In genomic region chr3:182509312-182509711, GRCh38 we compare ENCODE assay signal across 23 cellular contexts.
A peak's percentile ranks its signal among the peaks of the same experiment; 100 is the strongest.
DNase-seq lines count a peak whose midpoint lies in the region; ATAC-seq and TF ChIP-seq lines count a peak whose summit lies in the region.
"Had no signal": no experiment of that assay in that cellular context is flagged by ENCODE, and none has a peak within 500 bp of the region (broad histone marks: within the 10 kb centered on the region; RNA-seq: fewer than 3 reads in every experiment).

No MANE protein-coding gene starts in this region.

- no peak for TF ChIP-seq POLR2A in ovary (IDR thresholded peaks at IDR 0.05)

- CTCF ChIA-PET in WTC11 (lab: Charles Lee), result no interaction called here
- CTCF ChIA-PET in naive thymus-derived CD4-positive, alpha-beta T cell (lab: Charles Lee), result no interaction called here

- POLR2A ChIA-PET in WTC11 (lab: Charles Lee), result interaction anchor here (0.6 kb wide), 1 partner anchor 651 kb away, joined by 3 read pairs; no protein-coding TSS in a partner anchor
- POLR2A ChIA-PET in naive thymus-derived CD4-positive, alpha-beta T cell (lab: Charles Lee), result no interaction called here

- H3K27ac Mint-ChIP-seq in WTC11, result peak overlapping the region; percentile 55; the same call in 1 of the 2 replicates
- H3K27ac Mint-ChIP-seq in naive thymus-derived CD4-positive, alpha-beta T cell, result no peak overlapping the region
- H3K27ac Mint-ChIP-seq: activated naive CD8-positive, alpha-beta T cell treated with anti-CD3 and anti-CD28 coated beads, Interleukin-2, amount 50 U/mL, for 24 hours; B cell; HFFc6 had no signal

- H3K4me1 ChIP-seq in ovary (ENCODE audit: insufficient read depth), result no peaks in the 10 kb centered on the region
- H3K4me1 ChIP-seq in naive thymus-derived CD4-positive, alpha-beta T cell (ENCODE audit: control insufficient read depth in 2 of 2, insufficient read depth in 2 of 2, low read length in 2 of 2), result no peaks in the 10 kb centered on the region
- H3K4me1 ChIP-seq: gastrocnemius medialis, left lung, transverse colon had no signal

- no peak overlapping the region for H3K4me3 ChIP-seq in ovary
- H3K4me3 ChIP-seq in naive thymus-derived CD4-positive, alpha-beta T cell (ENCODE audit: low read length), result no peak overlapping the region
- H3K4me3 ChIP-seq: gastrocnemius medialis, left lung, MG63, mucosa of descending colon, transverse colon had no signal

- TF ChIP-seq CTCF in WTC11 (IDR thresholded peaks at IDR 0.05), result no peak
- no peak for TF ChIP-seq CTCF in ovary (IDR thresholded peaks at IDR 0.05)

- H3K27me3 ChIP-seq in layer of hippocampus (ENCODE audit: control insufficient read depth, insufficient read depth, low read length), result no peaks in the 10 kb centered on the region
- no peaks in the 10 kb centered on the region for H3K27me3 ChIP-seq in ovary
- H3K27me3 ChIP-seq in naive thymus-derived CD4-positive, alpha-beta T cell (ENCODE audit: control insufficient read depth in 2 of 2, insufficient read depth in 2 of 2, low read length in 2 of 2), result no peaks in the 10 kb centered on the region
- H3K27me3 ChIP-seq: gastrocnemius medialis, left lung, transverse colon had no signal

- no peaks in the 10 kb centered on the region for H3K27me3 Mint-ChIP-seq in WTC11 (ENCODE audit: low read depth)
- H3K27me3 Mint-ChIP-seq in naive thymus-derived CD4-positive, alpha-beta T cell, result peaks cover 7 to 22% (median 14%) of the 10 kb centered on the region in 5 donors

- H3K9me3 Mint-ChIP-seq in WTC11, result 0 out of 2 replicates have a peak, but pooled peaks cover 7% of the 10 kb centered on the region
- peaks cover 0 to 7% (median 0%) of the 10 kb centered on the region in 11 donors for H3K9me3 Mint-ChIP-seq in naive thymus-derived CD4-positive, alpha-beta T cell
- H3K9me3 Mint-ChIP-seq: activated naive CD8-positive, alpha-beta T cell treated with anti-CD3 and anti-CD28 coated beads, Interleukin-2, amount 50 U/mL, for 24 hours had no signal

- DNase-seq in NCI-H187 (lab: John Stamatoyannopoulos, UW) (peak; percentile 43 to 84), WTC11 (ENCODE audit: low spot score) (no peak), substantia nigra (lab: John Stamatoyannopoulos, UW) (peak in 15 of 49 donors; percentile 2 to 59 (median 12)), ovary (no peak), AG08395 (ENCODE audit: low spot score) (no peak)
- no peak for DNase-seq in naive thymus-derived CD4-positive, alpha-beta T cell
- DNase-seq: activated CD4-positive, alpha-beta T cell treated with anti-CD3 and anti-CD28 coated beads for 4 hours; activated naive CD8-positive, alpha-beta T cell treated with anti-CD3 and anti-CD28 coated beads, Interleukin-2, amount 50 U/mL, for 24 hours; gastrocnemius medialis; GF-D8; HFFc6; IMR-90; left lung; MG63; mucosa of descending colon; NCI-H2081; NCI-H526 treated with DMSO at 0.1 percent for 48 hours; stimulated activated naive CD4-positive, alpha-beta T cell; SW 1271; transverse colon had no signal

- intact Hi-C loops in ovary (cut with DNase I), result no loop called here
- intact Hi-C loops in naive thymus-derived CD4-positive, alpha-beta T cell (cut with micrococcal nuclease), result no loop called here

- H3K36me3 Mint-ChIP-seq in WTC11, result no peaks in the 10 kb centered on the region
- H3K36me3 Mint-ChIP-seq in naive thymus-derived CD4-positive, alpha-beta T cell, result no peaks in the 10 kb centered on the region

- TF ChIP-seq EP300 in ovary (IDR thresholded peaks at IDR 0.05), result no peak

- H3K27ac ChIP-seq in layer of hippocampus (ENCODE audit: low read depth, low read length) (peak overlapping the region; percentile 50), substantia nigra (ENCODE audit: low read depth, low read length, poor library complexity, severe bottlenecking) (peak overlapping the region; percentile 49), ovary (no peak overlapping the region)
- no peak overlapping the region for H3K27ac ChIP-seq in naive thymus-derived CD4-positive, alpha-beta T cell (ENCODE audit: low read depth, low read length)
- H3K27ac ChIP-seq: gastrocnemius medialis, left lung, transverse colon had no signal

- WGBS in ovary, 3 donors, result 27 to 35% (median 29%) methylated on average over 7 of the region's 7 CpGs

- H3K9me3 ChIP-seq in ovary, result no peaks in the 10 kb centered on the region
- no peaks in the 10 kb centered on the region for H3K9me3 ChIP-seq in naive thymus-derived CD4-positive, alpha-beta T cell (ENCODE audit: control insufficient read depth in 2 of 3, low read length in 3 of 3)
- H3K9me3 ChIP-seq: gastrocnemius medialis, left lung, MG63, mucosa of descending colon, transverse colon had no signal

- no peak overlapping the region for H3K4me3 Mint-ChIP-seq in WTC11
- H3K4me3 Mint-ChIP-seq in naive thymus-derived CD4-positive, alpha-beta T cell, result no peak overlapping the region
- H3K4me3 Mint-ChIP-seq: activated naive CD8-positive, alpha-beta T cell treated with anti-CD3 and anti-CD28 coated beads, Interleukin-2, amount 50 U/mL, for 24 hours; B cell; HFFc6 had no signal

- ATAC-seq in WTC11, result no peak
- no peak for ATAC-seq in naive thymus-derived CD4-positive, alpha-beta T cell
- ATAC-seq: activated naive CD8-positive, alpha-beta T cell treated with anti-CD3 and anti-CD28 coated beads, Interleukin-2, amount 50 U/mL, for 24 hours; gastrocnemius medialis; mucosa of descending colon; Right ventricle myocardium inferior had no signal

- H3K36me3 ChIP-seq in ovary, result no peaks in the 10 kb centered on the region
- H3K36me3 ChIP-seq in naive thymus-derived CD4-positive, alpha-beta T cell (ENCODE audit: control insufficient read depth in 2 of 3, insufficient read depth in 3 of 3, low read length in 3 of 3), result no peaks in the 10 kb centered on the region
- H3K36me3 ChIP-seq: gastrocnemius medialis, left lung, MG63, transverse colon had no signal

- H3K4me1 Mint-ChIP-seq in WTC11, result peaks cover 25% of the 10 kb centered on the region
- no peaks in the 10 kb centered on the region for H3K4me1 Mint-ChIP-seq in naive thymus-derived CD4-positive, alpha-beta T cell
- H3K4me1 Mint-ChIP-seq: activated naive CD8-positive, alpha-beta T cell treated with anti-CD3 and anti-CD28 coated beads, Interleukin-2, amount 50 U/mL, for 24 hours; B cell had no signal

TF ChIP-seq in WTC11, 78 proteins besides CTCF, POLR2A, EP300 and RAD21:
- TF ChIP-seq NFE2L1 (CRISPR knock-in tag; IDR thresholded peaks at IDR 0.05) (no peak), CBFB (CRISPR knock-in tag; IDR thresholded peaks at IDR 0.05; ENCODE audit: low read depth) (no peak), MLX (CRISPR knock-in tag; IDR thresholded peaks at IDR 0.05) (no peak), NFYB (CRISPR knock-in tag; conservative IDR thresholded peaks at IDR 0.05; ENCODE audit: low read depth) (no peak), NR1H2 (CRISPR knock-in tag; IDR thresholded peaks at IDR 0.05) (no peak), PRDM15 (CRISPR knock-in tag; IDR thresholded peaks at IDR 0.05) (no peak), PREB (CRISPR knock-in tag; IDR thresholded peaks at IDR 0.05; ENCODE audit: borderline replicate concordance) (no peak), USF2 (CRISPR knock-in tag; IDR thresholded peaks at IDR 0.05) (no peak)
TF ChIP-seq in WTC11: peak in this region for 0.

Comparison
In these comparisons a context has a peak if more than half of its experiments do, and no peak if none do; other contexts are left out.
1. DNase-seq: peak in NCI-H187 (2 of 2); none in WTC11 (single experiment), ovary (0 of 5), AG08395 (single experiment) and naive thymus-derived CD4-positive, alpha-beta T cell (0 of 9).
2. H3K27ac ChIP-seq: peak in layer of hippocampus (single experiment) and substantia nigra (single experiment); none in ovary (0 of 2) and naive thymus-derived CD4-positive, alpha-beta T cell (single experiment).